In genomic region chr12:108629156-108629555, GRCh38 we compare ENCODE assay signal across 1 cellular context.
TF ChIP-seq lines count a peak whose summit lies in the region.

No MANE protein-coding gene starts in this region.

TF ChIP-seq in K562, 482 proteins besides CTCF, POLR2A, EP300 and RAD21 (continued from another document):
- TF ChIP-seq ZBTB9 (CRISPR knock-in tag; IDR thresholded peaks at IDR 0.05) = peak; percentile 19; the same call in 1 of the 2 replicates
- TF ChIP-seq ZBTB17 (CRISPR knock-in tag; IDR thresholded peaks at IDR 0.05) = peak; percentile 57
- TF ChIP-seq ADNP (tag; IDR thresholded peaks at IDR 0.05) = peak; percentile 90
- TF ChIP-seq DMBX1 (CRISPR knock-in tag; IDR thresholded peaks at IDR 0.05; ENCODE audit: borderline replicate concordance) = peak; percentile 30; the same call in 1 of the 2 replicates
- TF ChIP-seq ZNF140 (CRISPR knock-in tag; IDR thresholded peaks at IDR 0.05) = peak; percentile 27; the same call in 1 of the 2 replicates
- no peak for TF ChIP-seq ZNF197 (CRISPR knock-in tag; IDR thresholded peaks at IDR 0.05; ENCODE audit: low read depth)
- TF ChIP-seq TEAD1 (CRISPR knock-in tag; IDR thresholded peaks at IDR 0.05) = peak in 1 of 2 experiments; percentile 32; a peak in 1 of 4 replicates
